ENCODE assay signal across 1 cellular context in the genomic region with DNA sequence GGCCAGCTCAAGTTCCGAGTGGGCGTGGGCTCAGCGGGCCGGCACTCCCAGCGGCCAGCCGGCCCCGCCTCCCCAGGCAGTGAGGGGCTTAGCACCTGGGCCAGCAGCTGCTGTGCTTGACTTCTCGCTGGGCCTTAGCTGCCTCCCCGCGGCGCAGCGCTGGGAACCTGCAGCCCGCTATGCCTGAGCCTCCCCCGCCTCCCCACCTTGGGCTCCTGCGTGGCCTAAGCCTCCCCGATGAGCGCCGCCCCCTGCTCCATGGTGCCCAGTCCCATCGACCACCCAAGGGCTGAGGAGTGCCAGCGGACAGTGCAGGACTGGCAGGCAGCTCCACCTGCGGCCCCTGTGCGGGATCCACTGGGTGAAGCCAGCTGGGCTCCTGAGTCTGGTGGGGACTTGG. TPM values are rescaled to one million over a fixed set of nuclear protein-coding genes. Genes with fewer than 3 reads are reported as not detected.
"Had no signal": no experiment of that assay in that cellular context is flagged by ENCODE, and none has a peak within 500 bp of the region (broad histone marks: within the 10 kb centered on the region; RNA-seq: fewer than 3 reads in every experiment).

No MANE protein-coding gene starts in this region.

RNA-seq across cellular contexts. Expression of gene THSD7B, which starts 6.8 kb away (rescaled TPM):
- total RNA-seq: G401 had no signal
